ENCODE assay signal across 1 cellular context in genomic region chr6:69868252-69868804, GRCh38.
TF ChIP-seq lines count a peak whose summit lies in the region.

No MANE protein-coding gene starts in this region.

TF ChIP-seq in GM23338, 12 proteins besides CTCF, POLR2A, EP300 and RAD21:
- no peak for TF ChIP-seq ZNF462 (CRISPR knock-in tag; IDR thresholded peaks at IDR 0.05)
